Comparison of ENCODE assay signal across 9 cellular contexts in the genomic region with DNA sequence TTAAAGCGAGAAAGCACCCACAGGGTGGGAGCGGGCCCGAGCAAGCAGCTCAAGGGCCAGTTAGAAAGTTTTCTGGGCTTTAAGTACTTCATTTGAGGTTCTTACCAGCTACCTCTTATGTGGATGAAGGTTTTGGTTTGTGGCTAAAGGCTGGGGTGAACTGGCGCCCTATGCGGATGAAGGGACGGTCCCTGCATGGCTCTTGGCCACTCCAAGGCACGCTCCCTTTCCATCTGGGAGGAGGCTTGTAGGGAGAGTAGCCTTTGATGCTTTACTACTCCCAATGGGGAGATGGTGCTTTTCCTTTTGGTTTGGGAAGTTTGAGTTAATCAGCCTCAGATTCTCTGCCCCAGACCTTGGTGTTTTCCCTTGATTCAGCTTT. TPM values are rescaled to one million over a fixed set of nuclear protein-coding genes. Genes with fewer than 3 reads are reported as not detected.
DNase-seq lines count a peak whose midpoint lies in the region; ATAC-seq and TF ChIP-seq lines count a peak whose summit lies in the region.
"Had no signal": no experiment of that assay in that cellular context is flagged by ENCODE, and none has a peak within 500 bp of the region (broad histone marks: within the 10 kb centered on the region; RNA-seq: fewer than 3 reads in every experiment).

No MANE protein-coding gene starts in this region.

- TF ChIP-seq CTCF in adrenal gland (IDR thresholded peaks at IDR 0.05) = no peak

- intact Hi-C loops in adrenal gland (cut with DNase I) = no loop called here

- peaks cover 42% of the 10 kb centered on the region for H3K27me3 Mint-ChIP-seq in stimulated activated memory B cell treated with anti-CD40 and anti-IgM and Interleukin-4, amounts not matched to agents 10 μg/mL and 1 μg/mL and 100 μg/mL, for 72 hours

- H3K4me3 ChIP-seq in H7 (ENCODE audit: insufficient read depth, low read depth, low read length) (no peak overlapping the region; the same call in 1 of the 2 replicates), adrenal gland (peak overlapping the region in 2 of 4 donors; percentile 13 to 48), iPS-15b (ENCODE audit: low read depth, low read length) (peak overlapping the region; percentile 22)

- H3K36me3 ChIP-seq in H7 (replicated peaks; ENCODE audit: control insufficient read depth, insufficient read depth, low read length) = no peaks in the 10 kb centered on the region
- H3K36me3 ChIP-seq in adrenal gland (replicated peaks in 1 of 2) = no peaks in the 10 kb centered on the region
- no peaks in the 10 kb centered on the region for H3K36me3 ChIP-seq in iPS-15b (ENCODE audit: control insufficient read depth, insufficient read depth, low read length)

- H3K4me1 Mint-ChIP-seq in stimulated activated memory B cell treated with anti-CD40 and anti-IgM and Interleukin-4, amounts not matched to agents 10 μg/mL and 1 μg/mL and 100 μg/mL, for 72 hours = peaks cover 6% of the 10 kb centered on the region

- DNase-seq in H7 (peak; percentile 75), adrenal gland (peak in 1 of 7 donors; percentile 50), NCI-H526 (lab: John Stamatoyannopoulos, UW) (no peak), EL (no peak)
- DNase-seq in stimulated activated naive CD4-positive, alpha-beta T cell treated with Interleukin-2 at 50 U/mL for 16 hours (lab: John Stamatoyannopoulos, UW) = no peak
- DNase-seq: NCI-H345 had no signal

- H3K9me3 ChIP-seq in adrenal gland (replicated peaks in 1 of 3) (no peaks in the 10 kb centered on the region), iPS-15b (ENCODE audit: control insufficient read depth, insufficient read depth, low read length) (no peaks in the 10 kb centered on the region)

- H3K4me1 ChIP-seq in adrenal gland (replicated peaks in 1 of 2) (peaks cover 0 to 9% of the 10 kb centered on the region in 2 donors), iPS-15b (ENCODE audit: control insufficient read depth, insufficient read depth, low read length) (no peaks in the 10 kb centered on the region)

- H3K9ac ChIP-seq in iPS-15b (ENCODE audit: low read depth, low read length) = no peak overlapping the region

- peak overlapping the region; percentile 68 for H3K4me3 Mint-ChIP-seq in stimulated activated memory B cell treated with anti-CD40 and anti-IgM and Interleukin-4, amounts not matched to agents 10 μg/mL and 1 μg/mL and 100 μg/mL, for 72 hours

- no peaks in the 10 kb centered on the region for H3K36me3 Mint-ChIP-seq in stimulated activated memory B cell treated with anti-CD40 and anti-IgM and Interleukin-4, amounts not matched to agents 10 μg/mL and 1 μg/mL and 100 μg/mL, for 72 hours

- no peaks in the 10 kb centered on the region for H3K9me3 Mint-ChIP-seq in stimulated activated memory B cell treated with anti-CD40 and anti-IgM and Interleukin-4, amounts not matched to agents 10 μg/mL and 1 μg/mL and 100 μg/mL, for 72 hours

- no peak for ATAC-seq in stimulated activated memory B cell treated with anti-CD40 and anti-IgM and Interleukin-4, amounts not matched to agents 10 μg/mL and 1 μg/mL and 100 μg/mL, for 72 hours
- ATAC-seq: SK-N-SH treated with all-trans-retinoic acid at 6 μM for 48 hours had no signal

- peak overlapping the region; percentile 30 for H3K27ac Mint-ChIP-seq in stimulated activated memory B cell treated with anti-CD40 and anti-IgM and Interleukin-4, amounts not matched to agents 10 μg/mL and 1 μg/mL and 100 μg/mL, for 72 hours

- TF ChIP-seq POLR2A in adrenal gland (IDR thresholded peaks at IDR 0.05) = no peak

- WGBS in adrenal gland, 4 donors = 76 to 90% (median 83%) methylated on average over 7 of the region's 7 CpGs

- H3K27me3 ChIP-seq in H7 (ENCODE audit: control insufficient read depth, insufficient read depth, low read length) (peaks cover 7% of the 10 kb centered on the region; the same call in 1 of the 2 replicates), adrenal gland (no peaks in the 10 kb centered on the region), iPS-15b (ENCODE audit: control insufficient read depth, insufficient read depth, low read length) (peaks cover 39% of the 10 kb centered on the region)

- peak overlapping the region in 3 of 5 donors; percentile 27 to 73 (median 36) for H3K27ac ChIP-seq in adrenal gland

RNA-seq across cellular contexts. Expression of a gene that starts 17.7 kb away (rescaled TPM):
- total RNA-seq in H7 (2014; rRNA removed; shearing (Covaris generic)) = 82.2 and 83.2 TPM in 2 replicates
- 100 to 1,000 TPM; 287 to 501 (median 363) TPM for total RNA-seq in adrenal gland
- 100 to 1,000 TPM; 191 to 618 (median 218) TPM for polyA plus RNA-seq in adrenal gland

RNA-seq across cellular contexts. Expression of a gene that starts 35.5 kb away (rescaled TPM):
- not detected in 2 replicates for total RNA-seq in H7 (2014; rRNA removed; shearing (Covaris generic))
- total RNA-seq in adrenal gland = 1 to 10 TPM in 1 of 8 donors, under 1 TPM in 3, not detected in 4; 0.42 to 1.0 (median 0.76) TPM
- 1 to 10 TPM in 1 of 3 donors, under 1 TPM in 1, not detected in 1; 0.84 to 1.0 TPM for polyA plus RNA-seq in adrenal gland

RNA-seq across cellular contexts. Expression of a gene that starts 51.5 kb away (rescaled TPM):
- total RNA-seq in H7 (2014; rRNA removed; shearing (Covaris generic)) = 49.0 and 52.5 TPM in 2 replicates
- 10 to 100 TPM; 53.8 to 90.5 (median 60.9) TPM for total RNA-seq in adrenal gland
- 10 to 100 TPM; 53.0 to 98.5 (median 74.4) TPM for polyA plus RNA-seq in adrenal gland

RNA-seq across cellular contexts. Expression of a gene that starts 57.8 kb away (rescaled TPM):
- total RNA-seq in H7 (2014; rRNA removed; shearing (Covaris generic)) = 35.5 and 39.7 TPM in 2 replicates
- total RNA-seq in adrenal gland = 10 to 100 TPM; 16.8 to 31.7 (median 20.9) TPM
- polyA plus RNA-seq in adrenal gland = 10 to 100 TPM in 1 of 3 donors, 1 to 10 TPM in 2; 6.5 to 10.8 (median 8.9) TPM
